ENCODE assay signal across 19 cellular contexts in the genomic region with DNA sequence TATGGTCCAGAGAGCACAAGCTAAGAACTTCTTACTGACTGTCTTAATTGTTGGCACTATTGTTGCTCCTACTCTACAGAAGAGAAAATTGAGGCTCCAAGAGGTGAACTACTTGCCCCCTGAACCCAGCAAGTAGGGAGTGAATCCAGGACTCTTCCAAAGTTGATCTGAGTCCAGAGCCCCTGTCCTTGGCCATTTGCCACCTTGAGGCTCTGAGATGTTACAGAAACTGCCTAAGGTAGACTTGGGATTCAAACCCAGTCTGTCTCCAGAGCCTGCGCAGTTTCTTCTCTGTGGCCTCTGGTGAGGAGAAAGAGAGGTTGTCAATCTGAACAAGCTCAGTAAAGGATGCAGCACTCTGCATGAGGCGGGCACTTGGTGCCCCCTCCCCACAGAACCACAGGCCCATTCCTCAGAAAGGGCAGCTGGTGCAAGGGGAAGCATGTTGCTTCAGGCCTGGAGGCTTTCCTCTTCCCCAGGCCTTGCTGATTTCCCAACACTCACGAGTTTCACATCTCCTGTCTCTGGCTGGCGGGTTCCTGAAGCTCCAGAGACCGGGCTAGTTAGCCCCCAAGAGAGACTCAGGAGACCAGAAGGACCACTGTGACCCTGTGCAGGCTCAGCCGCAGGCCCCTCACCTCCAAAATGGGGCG. TPM values are rescaled to one million over a fixed set of nuclear protein-coding genes. Genes with fewer than 3 reads are reported as not detected.
DNase-seq lines count a peak whose midpoint lies in the region; ATAC-seq, FAIRE-seq and TF ChIP-seq lines count a peak whose summit lies in the region.
"Had no signal": no experiment of that assay in that cellular context is flagged by ENCODE, and none has a peak within 500 bp of the region (broad histone marks: within the 10 kb centered on the region; RNA-seq: fewer than 3 reads in every experiment).

No MANE protein-coding gene starts in this region.

- TF ChIP-seq RAD21 in K562 (CRISPR knock-in tag; conservative IDR thresholded peaks at IDR 0.05 in 1 of 2, IDR thresholded peaks at IDR 0.05 in 1 of 2): no peak

- peaks cover 74% of the 10 kb centered on the region for H3K4me1 Mint-ChIP-seq in activated T-cell treated with anti-CD3 and anti-CD28 coated beads, Interleukin-2, amount 50 U/mL, for 24 hours (ENCODE audit: low read depth)
- no peaks in the 10 kb centered on the region for H3K4me1 Mint-ChIP-seq in osteocyte (ENCODE audit: unreplicated experiment)

- no peak overlapping the region for H3K9ac ChIP-seq in K562 (ENCODE audit: insufficient read depth in 1 of 2, low read depth in 2 of 2, low read length in 2 of 2)

- H3K9me3 ChIP-seq in K562 (replicated peaks; ENCODE audit: control insufficient read depth, insufficient read depth, low read depth, low read length): no peaks in the 10 kb centered on the region

- peak overlapping the region; percentile 84 for H3K27ac Mint-ChIP-seq in activated T-cell treated with anti-CD3 and anti-CD28 coated beads, Interleukin-2, amount 50 U/mL, for 24 hours
- H3K27ac Mint-ChIP-seq in osteocyte (ENCODE audit: unreplicated experiment): no peak overlapping the region
- H3K27ac Mint-ChIP-seq: memory B cell had no signal

- no TSS peak for BruUV-seq in K562 (replicated peaks; lab: Mats Ljungman, UMichigan)

- intact Hi-C loops in K562 (cut with micrococcal nuclease): no loop called here

- no peak overlapping the region for H3K27ac ChIP-seq in K562 (ENCODE audit: extremely low read depth, low read depth, low read length)
- peak overlapping the region in 11 of 21 experiments; percentile 0 to 74 (median 34) for H3K27ac ChIP-seq in skin epidermis
- H3K27ac ChIP-seq: foreskin keratinocyte had no signal

- H3K36me3 ChIP-seq in K562 (ENCODE audit: control insufficient read depth, insufficient read depth, low read length): no peaks in the 10 kb centered on the region

- no peak for DNase-seq in activated T-cell treated with anti-CD3 and anti-CD28 coated beads, Interleukin-2, amount 50 U/mL, for 24 hours
- no peak for DNase-seq in activated T-cell treated with anti-CD3 and anti-CD28 coated beads for 4 hours
- peak; percentile 53 to 57 for DNase-seq in Kasumi-1 (lab: John Stamatoyannopoulos, UW)
- DNase-seq in K562 (ENCODE audit: extremely low read depth in 1 of 4, low spot score in 3 of 4): no peak
- no peak for DNase-seq in ecto neural progenitor cell (ENCODE audit: low spot score)
- DNase-seq in NCI-H526 (lab: John Stamatoyannopoulos, UW): no peak
- DNase-seq in osteocyte (ENCODE audit: extremely low spot score, unreplicated experiment): no peak
- DNase-seq: activated CD4-positive, alpha-beta T cell treated with anti-CD3 and anti-CD28 coated beads for 48 hours; activated naive CD4-positive, alpha-beta T cell treated with Interleukin-2 at 50 U/mL for 16 hours; foreskin keratinocyte; GOT3; NCI-H1436 treated with DMSO at 0.1 percent for 48 hours; NCI-H345; occipital lobe; small intestine had no signal

- H3K9me1 ChIP-seq in K562 (ENCODE audit: control insufficient read depth, insufficient read depth, low read length): no peaks in the 10 kb centered on the region

- FAIRE-seq in K562 (lab: Jason Lieb, UNC): no peak
- FAIRE-seq: endometrium, small intestine had no signal

- ATAC-seq in K562: no peak
- ATAC-seq: foreskin keratinocyte had no signal

- H2AFZ ChIP-seq in K562 (ENCODE audit: low read depth, low read length): peak overlapping the region; percentile 51; the same call in 1 of the 2 replicates

- TF ChIP-seq EP300 in K562 (IDR thresholded peaks at IDR 0.05; ENCODE audit: low read length): no peak

- H3K4me2 ChIP-seq in K562 (ENCODE audit: insufficient read depth, low read length): no peak overlapping the region

- TF ChIP-seq CTCF in K562 (IDR thresholded peaks at IDR 0.05 in 2 of 3, conservative IDR thresholded peaks at IDR 0.05 in 1 of 3; ENCODE audit: insufficient read depth in 2 of 3, low read depth in 1 of 3, low read length in 3 of 3): no peak
- TF ChIP-seq CTCF in osteocyte (IDR thresholded peaks at IDR 0.05): no peak

- in situ Hi-C loops in K562 (cut with MboI): no loop called here

- H3K9me3 Mint-ChIP-seq in activated T-cell treated with anti-CD3 and anti-CD28 coated beads, Interleukin-2, amount 50 U/mL, for 24 hours: no peaks in the 10 kb centered on the region
- no peaks in the 10 kb centered on the region for H3K9me3 Mint-ChIP-seq in osteocyte (ENCODE audit: unreplicated experiment)
- H3K9me3 Mint-ChIP-seq: memory B cell; T-helper 1 cell treated with Interleukin-12 subunit alpha and Interleukin-12 subunit beta and Interleukin-4 antibody, amounts not matched to agents 30 μg/mL and 1 μg/mL, for 36 hours had no signal

- no peak overlapping the region for H3K4me3 Mint-ChIP-seq in activated T-cell treated with anti-CD3 and anti-CD28 coated beads, Interleukin-2, amount 50 U/mL, for 24 hours
- H3K4me3 Mint-ChIP-seq in osteocyte (ENCODE audit: unreplicated experiment): no peak overlapping the region
- H3K4me3 Mint-ChIP-seq: memory B cell; T-helper 1 cell treated with Interleukin-12 subunit alpha and Interleukin-12 subunit beta and Interleukin-4 antibody, amounts not matched to agents 30 μg/mL and 1 μg/mL, for 36 hours had no signal

- POLR2A ChIA-PET in K562 (lab: Yijun Ruan, JAX): interaction anchor here (0.5 kb wide), 1 partner anchor 1068 kb away, joined by 3 read pairs; no protein-coding TSS in a partner anchor

- H3K4me1 ChIP-seq in K562 (replicated peaks in 1 of 2; ENCODE audit: control insufficient read depth in 2 of 2, insufficient read depth in 2 of 2, low read length in 2 of 2): peaks cover 10 to 44% of the 10 kb centered on the region in 2 experiments
- H3K4me1 ChIP-seq: foreskin keratinocyte had no signal

- H4K20me1 ChIP-seq in K562 (replicated peaks; ENCODE audit: control insufficient read depth, insufficient read depth, low read length): no peaks in the 10 kb centered on the region

- peaks cover 26% of the 10 kb centered on the region for H3K79me2 ChIP-seq in K562 (ENCODE audit: control insufficient read depth, insufficient read depth, low read length)

- H3K4me3 ChIP-seq in K562: no peak overlapping the region
- H3K4me3 ChIP-seq in skin epidermis: no peak overlapping the region

- H3K27me3 ChIP-seq in K562 (ENCODE audit: control insufficient read depth in 2 of 2, insufficient read depth in 2 of 2, low read length in 2 of 2): no peaks in the 10 kb centered on the region
- H3K27me3 ChIP-seq: foreskin keratinocyte had no signal

- CTCF ChIA-PET in K562 (lab: Yijun Ruan, JAX; ENCODE audit: low intra/inter-chr PET ratio): no interaction called here

- TF ChIP-seq POLR2A in K562 (conservative IDR thresholded peaks at IDR 0.05): no peak

- H3K36me3 Mint-ChIP-seq in activated T-cell treated with anti-CD3 and anti-CD28 coated beads, Interleukin-2, amount 50 U/mL, for 24 hours (ENCODE audit: low read depth): peaks cover 22% of the 10 kb centered on the region
- no peaks in the 10 kb centered on the region for H3K36me3 Mint-ChIP-seq in osteocyte (ENCODE audit: unreplicated experiment)
- H3K36me3 Mint-ChIP-seq: memory B cell had no signal

- 39% methylated on average over 4 of the region's 7 CpGs for WGBS in K562 (ENCODE audit: insufficient coverage, low coverage, missing lambda C conversion rate)

- no peaks in the 10 kb centered on the region for H3K27me3 Mint-ChIP-seq in activated T-cell treated with anti-CD3 and anti-CD28 coated beads, Interleukin-2, amount 50 U/mL, for 24 hours
- H3K27me3 Mint-ChIP-seq in osteocyte (ENCODE audit: unreplicated experiment): peaks cover 31% of the 10 kb centered on the region

TF ChIP-seq in K562, 482 proteins besides CTCF, POLR2A, EP300 and RAD21 (continues in another document):
- TF ChIP-seq ZSCAN29 (IDR thresholded peaks at IDR 0.05) (no peak), ATF7 (IDR thresholded peaks at IDR 0.05) (no peak), SRSF7 (optimal IDR thresholded peaks at IDR 0.05; ENCODE audit: low read depth, low read length) (no peak), ARID2 (IDR thresholded peaks at IDR 0.05) (no peak), FOXM1 (IDR thresholded peaks at IDR 0.05; ENCODE audit: low read depth) (no peak), FOXM1 (CRISPR knock-in tag; IDR thresholded peaks at IDR 0.05; ENCODE audit: low read depth) (no peak)
- TF ChIP-seq, protein P1, sequence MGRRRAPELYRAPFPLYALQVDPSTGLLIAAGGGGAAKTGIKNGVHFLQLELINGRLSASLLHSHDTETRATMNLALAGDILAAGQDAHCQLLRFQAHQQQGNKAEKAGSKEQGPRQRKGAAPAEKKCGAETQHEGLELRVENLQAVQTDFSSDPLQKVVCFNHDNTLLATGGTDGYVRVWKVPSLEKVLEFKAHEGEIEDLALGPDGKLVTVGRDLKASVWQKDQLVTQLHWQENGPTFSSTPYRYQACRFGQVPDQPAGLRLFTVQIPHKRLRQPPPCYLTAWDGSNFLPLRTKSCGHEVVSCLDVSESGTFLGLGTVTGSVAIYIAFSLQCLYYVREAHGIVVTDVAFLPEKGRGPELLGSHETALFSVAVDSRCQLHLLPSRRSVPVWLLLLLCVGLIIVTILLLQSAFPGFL (CRISPR knock-in tag; IDR thresholded peaks at IDR 0.05): no peak

RNA-seq across cellular contexts. Expression of a gene that starts 2.9 kb away (rescaled TPM):
- 47.9 and 68.9 TPM in 2 replicates for total RNA-seq in K562 (2011; cell fraction: chromatin; rRNA removed; ENCODE audit: low replicate concordance)
- total RNA-seq in K562 (2011; cell fraction: nucleolus; rRNA removed): 34.0 and 42.2 TPM in 2 replicates
- 32.6 and 56.7 TPM in 2 replicates for total RNA-seq in K562 (2011; cell fraction: nucleoplasm; rRNA removed)
- total RNA-seq in K562 (2014; rRNA removed) (10.6 and 10.7 TPM in 2 replicates), K562 (2014; rRNA removed; fragmentation: Illumina TruSeq; extraction: Trizol) (14.6 TPM in 2 replicates), K562 (2015; rRNA removed; fragmentation: Illumina TruSeq; extraction: Trizol) (18.6 and 19.4 TPM in 2 replicates), K562 (2021) (22.2 and 24.1 TPM in 2 replicates), osteocyte (not detected in 2 replicates)
- polyA plus RNA-seq in K562 (2011; rRNA removed) (28.5 and 42.2 TPM in 2 replicates), K562 (2014; fragmentation: Illumina TruSeq; extraction: Trizol) (23.6 and 31.3 TPM in 2 replicates), K562 (2014; fragmentation: Nextera tagmentation; extraction: Ambion mirVana) (1 to 10 TPM; 4.0 to 5.2 TPM), K562 (2014; rRNA removed) (12.6 and 14.1 TPM in 2 replicates)
- 17.2 and 28.3 TPM in 2 replicates for polyA plus RNA-seq in K562 (2011; cell fraction: cytosol; rRNA removed)
- polyA plus RNA-seq in K562 (2011; cell fraction: nucleus; rRNA removed): 88.9 and 151 TPM in 2 replicates
- polyA plus RNA-seq in K562 (2012): 30.9 and 61.7 TPM in 2 replicates
- polyA minus RNA-seq in K562 (2011; rRNA and poly(A)+ RNA removed): 50.8 and 77.5 TPM in 2 replicates
- polyA minus RNA-seq in K562 (2011; cell fraction: cytosol; rRNA and poly(A)+ RNA removed): 19.4 and 21.4 TPM in 2 replicates
- polyA minus RNA-seq in K562 (2011; cell fraction: nucleus; rRNA and poly(A)+ RNA removed): 96.3 and 210 TPM in 2 replicates
- total RNA-seq: foreskin keratinocyte had no signal
- polyA plus RNA-seq: foreskin keratinocyte had no signal

Comparison
In these comparisons a context has a peak if more than half of its experiments do, and no peak if none do; other contexts are left out.
1. DNase-seq: peak in Kasumi-1 (2 of 2); none in activated T-cell treated with anti-CD3 and anti-CD28 coated beads, Interleukin-2, amount 50 U/mL, for 24 hours (single experiment), activated T-cell treated with anti-CD3 and anti-CD28 coated beads for 4 hours (single experiment), K562 (0 of 4), ecto neural progenitor cell (single experiment), NCI-H526 (0 of 2) and osteocyte (single experiment).
2. RNA of a gene that starts 2.9 kb away (total RNA-seq): 10.6 to 68.9 TPM in K562; not detected in osteocyte; every median in the first group is over 10 times any median in the second.